Comparison of ENCODE assay signal across 3 cellular contexts in the genomic region with DNA sequence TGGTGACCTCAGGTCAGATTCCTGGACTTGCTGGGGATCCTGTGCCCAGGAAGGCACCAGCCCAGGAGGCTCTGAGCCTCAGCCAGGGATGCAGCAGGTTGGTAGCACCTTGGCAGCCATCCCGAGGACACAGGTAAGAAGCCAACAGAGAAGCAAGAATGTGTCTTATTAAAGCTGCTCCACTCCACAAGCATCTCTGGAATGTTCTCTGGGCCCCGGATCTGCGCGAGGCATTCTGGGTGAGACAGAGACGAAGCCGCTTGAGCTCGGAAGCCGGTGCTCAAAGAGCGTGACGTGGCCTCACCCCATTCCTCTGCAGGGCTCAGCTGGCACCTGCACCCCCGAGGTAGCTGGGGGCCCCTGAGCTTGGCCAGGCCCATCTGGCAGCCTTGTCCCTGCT.
TF ChIP-seq lines count a peak whose summit lies in the region.

No MANE protein-coding gene starts in this region.

TF ChIP-seq in Ishikawa, 13 proteins besides CTCF, POLR2A, EP300 and RAD21:
- TF ChIP-seq TAF1 (IDR thresholded peaks at IDR 0.05; ENCODE audit: low read depth) (0 out of 2 replicates have a peak, but pooled peaks have one; percentile 26), ZBTB7A (IDR thresholded peaks at IDR 0.05; ENCODE audit: low read depth) (0 out of 2 replicates have a peak, but pooled peaks have one; percentile 71), CREB1 (IDR thresholded peaks at IDR 0.05; ENCODE audit: low read depth) (no peak), NFIC (IDR thresholded peaks at IDR 0.05) (peak; percentile 96), TCF12 (IDR thresholded peaks at IDR 0.05; ENCODE audit: low read depth) (peak; percentile 98), EGR1 (IDR thresholded peaks at IDR 0.05) (no peak), TEAD4 (IDR thresholded peaks at IDR 0.05) (peak; percentile 99), CEBPB (IDR thresholded peaks at IDR 0.05) (peak; percentile 27; the same call in 1 of the 2 replicates), FOXM1 (IDR thresholded peaks at IDR 0.05; ENCODE audit: borderline replicate concordance, low read depth) (peak; percentile 86), YY1 (IDR thresholded peaks at IDR 0.05; ENCODE audit: low read depth) (peak; percentile 58; the same call in 1 of the 2 replicates)
- TF ChIP-seq, protein P1, sequence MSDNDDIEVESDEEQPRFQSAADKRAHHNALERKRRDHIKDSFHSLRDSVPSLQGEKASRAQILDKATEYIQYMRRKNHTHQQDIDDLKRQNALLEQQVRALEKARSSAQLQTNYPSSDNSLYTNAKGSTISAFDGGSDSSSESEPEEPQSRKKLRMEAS (IDR thresholded peaks at IDR 0.05) = peak; percentile 93
- TF ChIP-seq, protein P2, sequence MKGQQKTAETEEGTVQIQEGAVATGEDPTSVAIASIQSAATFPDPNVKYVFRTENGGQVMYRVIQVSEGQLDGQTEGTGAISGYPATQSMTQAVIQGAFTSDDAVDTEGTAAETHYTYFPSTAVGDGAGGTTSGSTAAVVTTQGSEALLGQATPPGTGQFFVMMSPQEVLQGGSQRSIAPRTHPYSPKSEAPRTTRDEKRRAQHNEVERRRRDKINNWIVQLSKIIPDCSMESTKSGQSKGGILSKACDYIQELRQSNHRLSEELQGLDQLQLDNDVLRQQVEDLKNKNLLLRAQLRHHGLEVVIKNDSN (IDR thresholded peaks at IDR 0.05) = no peak
- TF ChIP-seq, protein P3, sequence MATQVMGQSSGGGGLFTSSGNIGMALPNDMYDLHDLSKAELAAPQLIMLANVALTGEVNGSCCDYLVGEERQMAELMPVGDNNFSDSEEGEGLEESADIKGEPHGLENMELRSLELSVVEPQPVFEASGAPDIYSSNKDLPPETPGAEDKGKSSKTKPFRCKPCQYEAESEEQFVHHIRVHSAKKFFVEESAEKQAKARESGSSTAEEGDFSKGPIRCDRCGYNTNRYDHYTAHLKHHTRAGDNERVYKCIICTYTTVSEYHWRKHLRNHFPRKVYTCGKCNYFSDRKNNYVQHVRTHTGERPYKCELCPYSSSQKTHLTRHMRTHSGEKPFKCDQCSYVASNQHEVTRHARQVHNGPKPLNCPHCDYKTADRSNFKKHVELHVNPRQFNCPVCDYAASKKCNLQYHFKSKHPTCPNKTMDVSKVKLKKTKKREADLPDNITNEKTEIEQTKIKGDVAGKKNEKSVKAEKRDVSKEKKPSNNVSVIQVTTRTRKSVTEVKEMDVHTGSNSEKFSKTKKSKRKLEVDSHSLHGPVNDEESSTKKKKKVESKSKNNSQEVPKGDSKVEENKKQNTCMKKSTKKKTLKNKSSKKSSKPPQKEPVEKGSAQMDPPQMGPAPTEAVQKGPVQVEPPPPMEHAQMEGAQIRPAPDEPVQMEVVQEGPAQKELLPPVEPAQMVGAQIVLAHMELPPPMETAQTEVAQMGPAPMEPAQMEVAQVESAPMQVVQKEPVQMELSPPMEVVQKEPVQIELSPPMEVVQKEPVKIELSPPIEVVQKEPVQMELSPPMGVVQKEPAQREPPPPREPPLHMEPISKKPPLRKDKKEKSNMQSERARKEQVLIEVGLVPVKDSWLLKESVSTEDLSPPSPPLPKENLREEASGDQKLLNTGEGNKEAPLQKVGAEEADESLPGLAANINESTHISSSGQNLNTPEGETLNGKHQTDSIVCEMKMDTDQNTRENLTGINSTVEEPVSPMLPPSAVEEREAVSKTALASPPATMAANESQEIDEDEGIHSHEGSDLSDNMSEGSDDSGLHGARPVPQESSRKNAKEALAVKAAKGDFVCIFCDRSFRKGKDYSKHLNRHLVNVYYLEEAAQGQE (IDR thresholded peaks at IDR 0.05; ENCODE audit: low read depth) = no peak

TF ChIP-seq in GM12878, 131 proteins besides CTCF, POLR2A, EP300 and RAD21:
- 0 out of 2 replicates have a peak, but pooled peaks have one; percentile 29 for TF ChIP-seq PAX5 (IDR thresholded peaks at IDR 0.05; ENCODE audit: borderline replicate concordance, low read depth, low read length)
- TF ChIP-seq MXI1 (IDR thresholded peaks at IDR 0.05; ENCODE audit: low read depth, low read length) = no peak
- TF ChIP-seq NFIC (IDR thresholded peaks at IDR 0.05; ENCODE audit: low read depth, low read length) = no peak

TF ChIP-seq in SK-N-SH, 30 proteins besides CTCF, POLR2A, EP300 and RAD21:
- TF ChIP-seq TEAD4 (IDR thresholded peaks at IDR 0.05; ENCODE audit: borderline replicate concordance, insufficient read depth) (no peak), GATA2 (CRISPR knock-in tag; IDR thresholded peaks at IDR 0.05) (no peak), RXRA (IDR thresholded peaks at IDR 0.05; ENCODE audit: borderline replicate concordance, low read depth) (no peak), CHD2 (IDR thresholded peaks at IDR 0.05; ENCODE audit: low read length, partially characterized antibody) (no peak), EZH2phosphoT487 (IDR thresholded peaks at IDR 0.05; ENCODE audit: borderline replicate concordance, low read depth) (no peak), NFIC (IDR thresholded peaks at IDR 0.05; ENCODE audit: borderline replicate concordance) (no peak), GABPA (IDR thresholded peaks at IDR 0.05; ENCODE audit: low read depth) (no peak), JUND (IDR thresholded peaks at IDR 0.05) (no peak), FOXM1 (IDR thresholded peaks at IDR 0.05; ENCODE audit: low read depth) (no peak), NRF1 (IDR thresholded peaks at IDR 0.05; ENCODE audit: low read depth, low read length) (no peak), SMC3 (IDR thresholded peaks at IDR 0.05; ENCODE audit: low read depth, low read length) (no peak)
- TF ChIP-seq, protein P3 (IDR thresholded peaks at IDR 0.05; ENCODE audit: low read depth, low read length) = no peak
- TF ChIP-seq, protein P2 (IDR thresholded peaks at IDR 0.05; ENCODE audit: borderline replicate concordance, low read depth) = no peak
